In the genomic region with DNA sequence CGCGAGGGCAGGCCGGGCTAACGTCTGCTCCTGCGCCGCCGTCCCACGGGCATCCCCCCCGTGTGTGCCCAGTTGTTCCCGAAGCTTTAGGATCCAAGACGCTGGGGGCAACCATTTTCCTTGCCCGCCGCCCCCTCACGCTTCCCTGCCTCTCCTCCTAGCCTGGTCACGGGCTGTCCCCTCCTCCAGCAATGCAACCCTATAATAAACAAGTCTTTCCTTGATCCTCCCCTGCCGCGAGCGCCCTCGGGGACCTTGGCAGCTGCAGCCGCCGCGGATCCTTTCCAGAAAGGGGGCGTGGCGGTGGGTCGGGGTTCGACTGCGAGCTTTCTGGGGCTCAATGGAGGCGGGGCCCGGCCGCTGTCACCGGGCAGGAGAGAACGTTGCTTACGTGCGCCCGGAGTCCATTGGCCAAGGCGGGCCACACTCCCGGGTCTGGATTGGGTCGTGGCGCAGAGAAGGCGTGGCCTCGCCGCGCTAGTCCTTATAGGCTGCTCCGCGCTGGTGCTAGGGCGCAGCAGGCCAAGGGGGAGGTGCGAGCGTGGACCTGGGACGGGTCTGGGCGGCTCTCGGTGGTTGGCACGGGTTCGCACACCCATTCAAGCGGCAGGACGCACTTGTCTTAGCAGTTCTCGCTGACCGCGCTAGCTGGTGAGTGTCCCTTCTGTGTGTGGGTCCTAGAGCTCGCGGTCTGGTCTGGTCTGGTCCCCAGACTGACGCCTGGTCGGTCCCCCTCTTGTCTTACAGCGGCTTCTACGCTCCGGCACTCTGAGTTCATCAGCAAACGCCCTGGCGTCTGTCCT, we compare ENCODE assay signal across 8 cellular contexts. TPM values are rescaled to one million over a fixed set of nuclear protein-coding genes. Genes with fewer than 3 reads are reported as not detected.
A peak's percentile ranks its signal among the peaks of the same experiment; 100 is the strongest.
DNase-seq lines count a peak whose midpoint lies in the region; ATAC-seq lines count a peak whose summit lies in the region.

A gene with protein sequence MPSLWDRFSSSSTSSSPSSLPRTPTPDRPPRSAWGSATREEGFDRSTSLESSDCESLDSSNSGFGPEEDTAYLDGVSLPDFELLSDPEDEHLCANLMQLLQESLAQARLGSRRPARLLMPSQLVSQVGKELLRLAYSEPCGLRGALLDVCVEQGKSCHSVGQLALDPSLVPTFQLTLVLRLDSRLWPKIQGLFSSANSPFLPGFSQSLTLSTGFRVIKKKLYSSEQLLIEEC (plus strand): TSS at position 515 of the 803 bp plus-strand sequence. CDS start 293 bp downstream, outside the sequence.

- H3K18ac ChIP-seq in mesendoderm (ENCODE audit: low read length) = peak within 1 kb of the TSS; percentile 8

- peak; percentile 80 for ATAC-seq in GM21381 (IDR thresholded peaks at IDR 0.05; ENCODE audit: unreplicated experiment)
- ATAC-seq in activated CD8-positive, alpha-beta memory T cell treated with anti-CD3 and anti-CD28 coated beads, Interleukin-2, amount 10 ng/mL, durations not matched to agents 7 days and 5 days = peak; percentile 94

- H3K4ac ChIP-seq in mesendoderm (ENCODE audit: low read depth, low read length) = peak within 1 kb of the TSS; percentile 66

- H3K4me3 ChIP-seq in NT2/D1 (ENCODE audit: insufficient read length, low read depth) (peak within 1 kb of the TSS; percentile 83), endocrine pancreas (ENCODE audit: control insufficient read depth, insufficient read depth, low read length) (peak within 1 kb of the TSS; percentile 32), mesendoderm (ENCODE audit: low read length) (peak within 1 kb of the TSS; percentile 81)

- no peaks in the 10 kb centered on the region for H3K27me3 Mint-ChIP-seq in activated CD8-positive, alpha-beta memory T cell treated with anti-CD3 and anti-CD28 coated beads, Interleukin-2, amount 10 ng/mL, durations not matched to agents 7 days and 5 days

- peak within 1 kb of the TSS; percentile 69 for H2BK5ac ChIP-seq in mesendoderm (ENCODE audit: low read length)

- H3K23ac ChIP-seq in mesendoderm (ENCODE audit: low read length) = peak within 1 kb of the TSS; percentile 81

- peak within 1 kb of the TSS; percentile 30 for H2BK120ac ChIP-seq in mesendoderm (ENCODE audit: low read depth, low read length)

- no peaks in the 10 kb centered on the region for H3K9me3 ChIP-seq in NT2/D1 (ENCODE audit: insufficient read depth, low read length)
- H3K9me3 ChIP-seq in endocrine pancreas (ENCODE audit: control insufficient read depth, low read length) = no peaks in the 10 kb centered on the region

- no CpG with 5 or more reads among the region's 67 CpGs for WGBS in mesendoderm (ENCODE audit: extremely low coverage, insufficient coverage, low lambda C conversion rate)

- peak within 1 kb of the TSS; percentile 97 for H3K4me2 ChIP-seq in mesendoderm (ENCODE audit: low read length)

- H3K27ac ChIP-seq in mesendoderm (ENCODE audit: low read depth, low read length) = peak within 1 kb of the TSS; percentile 90

- H4K8ac ChIP-seq in mesendoderm (ENCODE audit: low read depth, low read length) = no peak within 1 kb of the TSS

- H3K27me3 ChIP-seq in NT2/D1 (ENCODE audit: insufficient read depth, insufficient read length) (no peaks in the 10 kb centered on the region), endocrine pancreas (ENCODE audit: control insufficient read depth, insufficient read depth, low read length) (no peaks in the 10 kb centered on the region), mesendoderm (ENCODE audit: insufficient read depth, low read length, poor library complexity) (no peaks in the 10 kb centered on the region)

- no peak within 1 kb of the TSS for H2BK15ac ChIP-seq in mesendoderm (replicated peaks; ENCODE audit: low read depth)

- CTCF ChIA-PET in activated CD8-positive, alpha-beta memory T cell treated with anti-CD3 and anti-CD28 coated beads, Interleukin-2, amount 10 ng/mL, durations not matched to agents 7 days and 5 days (lab: Charles Lee) = interaction anchor here (0.8 to 11.2 kb wide), 17 partner anchors 10 to 377 kb away, joined by 3 to 145 read pairs (median 9); no protein-coding TSS in a partner anchor

- H3K36me3 ChIP-seq in NT2/D1 (ENCODE audit: insufficient read depth, insufficient read length, low read length) (peaks cover 9% of the 10 kb centered on the region), endocrine pancreas (ENCODE audit: control insufficient read depth, insufficient read depth, low read length) (no peaks in the 10 kb centered on the region), mesendoderm (ENCODE audit: control insufficient read depth, insufficient read depth, low read length) (no peaks in the 10 kb centered on the region)

- H3K27ac Mint-ChIP-seq in activated CD8-positive, alpha-beta memory T cell treated with anti-CD3 and anti-CD28 coated beads, Interleukin-2, amount 10 ng/mL, durations not matched to agents 7 days and 5 days = peak within 1 kb of the TSS; percentile 98

- peaks cover 15% of the 10 kb centered on the region for H3K4me1 ChIP-seq in NT2/D1 (ENCODE audit: insufficient read depth, insufficient read length)
- no peaks in the 10 kb centered on the region for H3K4me1 ChIP-seq in endocrine pancreas (ENCODE audit: control insufficient read depth, insufficient read depth, low read length)
- H3K4me1 ChIP-seq in mesendoderm (ENCODE audit: control insufficient read depth, low read depth, low read length) = peaks cover 1% of the 10 kb centered on the region

- H3K9ac ChIP-seq in NT2/D1 (ENCODE audit: insufficient read length, low read depth) = peak within 1 kb of the TSS; percentile 84
- peak within 1 kb of the TSS; percentile 91 for H3K9ac ChIP-seq in endocrine pancreas (ENCODE audit: control insufficient read depth, insufficient read depth, low read length)
- peak within 1 kb of the TSS; percentile 95 for H3K9ac ChIP-seq in mesendoderm (ENCODE audit: low read length)

- no peak within 1 kb of the TSS for H4K5ac ChIP-seq in mesendoderm (ENCODE audit: low read length)

- DNase-seq in COR-L47 (lab: John Stamatoyannopoulos, UW) (peak; percentile 92), HUDEP-2 (lab: John Stamatoyannopoulos, UW; ENCODE audit: unreplicated experiment in 76 of 76) (peak in 75 of 76 experiments; percentile 79 to 99 (median 98)), NT2/D1 (ENCODE audit: low read depth, low spot score) (peak; percentile 88), mesendoderm (peak; percentile 99)
- DNase-seq in activated CD8-positive, alpha-beta memory T cell treated with anti-CD3 and anti-CD28 coated beads, Interleukin-2, amount 10 ng/mL, durations not matched to agents 7 days and 5 days = peak; percentile 100
- DNase-seq in stimulated activated CD8-positive, alpha-beta memory T cell treated with anti-CD3 and anti-CD28 coated beads, Interleukin-15, amount 100 ng/mL, for 1 hour (ENCODE audit: low read depth) = peak; percentile 91

- H2AK5ac ChIP-seq in mesendoderm (ENCODE audit: low read length) = no peak within 1 kb of the TSS

- H3K36me3 Mint-ChIP-seq in activated CD8-positive, alpha-beta memory T cell treated with anti-CD3 and anti-CD28 coated beads, Interleukin-2, amount 10 ng/mL, durations not matched to agents 7 days and 5 days = peaks cover 34% of the 10 kb centered on the region

- no peaks in the 10 kb centered on the region for H3K9me3 Mint-ChIP-seq in activated CD8-positive, alpha-beta memory T cell treated with anti-CD3 and anti-CD28 coated beads, Interleukin-2, amount 10 ng/mL, durations not matched to agents 7 days and 5 days (ENCODE audit: low read depth)

- peak within 1 kb of the TSS; percentile 98 for H3K4me3 Mint-ChIP-seq in activated CD8-positive, alpha-beta memory T cell treated with anti-CD3 and anti-CD28 coated beads, Interleukin-2, amount 10 ng/mL, durations not matched to agents 7 days and 5 days

- H3K4me1 Mint-ChIP-seq in activated CD8-positive, alpha-beta memory T cell treated with anti-CD3 and anti-CD28 coated beads, Interleukin-2, amount 10 ng/mL, durations not matched to agents 7 days and 5 days = peaks cover 50% of the 10 kb centered on the region

- peak within 1 kb of the TSS; percentile 93 for H3K56ac ChIP-seq in mesendoderm (ENCODE audit: low read length)

- peaks cover 10% of the 10 kb centered on the region for H3K79me2 ChIP-seq in mesendoderm (ENCODE audit: control insufficient read depth, insufficient read depth, low read length)

- H3K79me1 ChIP-seq in mesendoderm (ENCODE audit: low read length) = peaks cover 5% of the 10 kb centered on the region

RNA-seq across cellular contexts. Expression of the gene that starts here (rescaled TPM):
- total RNA-seq in activated CD8-positive, alpha-beta memory T cell treated with anti-CD3 and anti-CD28 coated beads, Interleukin-2, amount 10 ng/mL, durations not matched to agents 7 days and 5 days = 100 to 1,000 TPM; 291 to 293 TPM
- polyA plus RNA-seq in mesendoderm (2013, experiment 1 of 2) = 13.6 TPM
- 13.8 TPM for polyA plus RNA-seq in mesendoderm (2013, experiment 2 of 2)

Comparison
In these comparisons a context has a peak if more than half of its experiments do, and no peak if none do; other contexts are left out.
1. Peak in every context shown above with its lines: DNase-seq, ATAC-seq, H3K4me3 ChIP-seq and H3K27ac ChIP-seq.
2. H3K4me3 ChIP-seq: peak in every context shown above with its lines; median percentile 83 in NT2/D1; 81 in mesendoderm; 32 in endocrine pancreas.